26 cellular contexts compared by ENCODE assay signal in genomic region chr22:19840955-19841640, GRCh38.
"Had no signal": no experiment of that assay in that cellular context is flagged by ENCODE, and none has a peak within 500 bp of the region (broad histone marks: within the 10 kb centered on the region; RNA-seq: fewer than 3 reads in every experiment).

No MANE protein-coding gene starts in this region.

- DNase-seq: activated B cell treated with CpG ODN at 0.5 μM for 24 hours; activated CD4-positive, alpha-beta T cell treated with anti-CD3 and anti-CD28 coated beads for 4 hours; activated CD4-positive, alpha-beta T cell treated with anti-CD3 and anti-CD28 coated beads, Interleukin-2, amount 50 U/mL, for 48 hours; activated effector memory CD4-positive, alpha-beta T cell treated with Interleukin-2 at 50 U/mL for 16 hours; activated naive CD4-positive, alpha-beta T cell treated with anti-CD3 and anti-CD28 coated beads for 36 hours; activated T-cell treated with anti-CD3 and anti-CD28 coated beads, Interleukin-2, amount 50 U/mL, for 72 hours; amygdala; colonic mucosa; endodermal cell; left colon; lower lobe of right lung; mesendoderm; mucosa of descending colon; naive B cell; retina; spleen; stimulated activated CD4-positive, alpha-beta T cell treated with anti-CD3 and anti-CD28 coated beads, Interleukin-4, amount 100 ng/mL, for 1 hour; stimulated activated naive CD4-positive, alpha-beta T cell; T1000; testis had no signal

- H3K36me3 Mint-ChIP-seq: naive B cell, type B pancreatic cell had no signal

- H3K4me1 Mint-ChIP-seq: neural crest cell had no signal

- ATAC-seq: gastroesophageal sphincter, left colon, mucosa of descending colon had no signal

- H3K4me1 ChIP-seq: colonic mucosa, testis had no signal

- H3K27ac Mint-ChIP-seq: activated B cell treated with CpG ODN at 0.5 μM for 24 hours; activated naive CD4-positive, alpha-beta T cell treated with anti-CD3 and anti-CD28 coated beads for 36 hours; activated T-cell treated with anti-CD3 and anti-CD28 coated beads, Interleukin-2, amount 50 U/mL, for 72 hours; endodermal cell; T-helper 1 cell treated with Interleukin-12 subunit alpha and Interleukin-12 subunit beta and Interleukin-4 antibody, amounts not matched to agents 30 μg/mL and 1 μg/mL, for 36 hours; type B pancreatic cell had no signal

- H3K27me3 ChIP-seq: colonic mucosa, gastroesophageal sphincter, spleen, testis had no signal

- H3K27ac ChIP-seq: colonic mucosa, epithelial cell of prostate, gastroesophageal sphincter, lower lobe of right lung, spleen, testis had no signal

- H3K9me3 ChIP-seq: colonic mucosa, gastroesophageal sphincter, lower lobe of right lung, mucosa of descending colon, spleen, testis had no signal

- H3K4me3 Mint-ChIP-seq: activated B cell treated with CpG ODN at 0.5 μM for 24 hours; activated naive CD4-positive, alpha-beta T cell treated with anti-CD3 and anti-CD28 coated beads for 36 hours; activated T-cell treated with anti-CD3 and anti-CD28 coated beads, Interleukin-2, amount 50 U/mL, for 72 hours; endodermal cell; neural crest cell; T-helper 1 cell treated with Interleukin-12 subunit alpha and Interleukin-12 subunit beta and Interleukin-4 antibody, amounts not matched to agents 30 μg/mL and 1 μg/mL, for 36 hours; type B pancreatic cell had no signal

- H3K4me3 ChIP-seq: colonic mucosa, gastroesophageal sphincter, lower lobe of right lung, mucosa of descending colon, spleen, testis had no signal

- H3K36me3 ChIP-seq: colonic mucosa, gastroesophageal sphincter, lower lobe of right lung, spleen had no signal

- H3K9me3 Mint-ChIP-seq: activated B cell treated with CpG ODN at 0.5 μM for 24 hours; activated naive CD4-positive, alpha-beta T cell treated with anti-CD3 and anti-CD28 coated beads for 36 hours; activated T-cell treated with anti-CD3 and anti-CD28 coated beads, Interleukin-2, amount 50 U/mL, for 72 hours; endodermal cell; naive B cell; neural crest cell; T-helper 1 cell treated with Interleukin-12 subunit alpha and Interleukin-12 subunit beta and Interleukin-4 antibody, amounts not matched to agents 30 μg/mL and 1 μg/mL, for 36 hours; type B pancreatic cell had no signal

- H3K27me3 Mint-ChIP-seq: activated B cell treated with CpG ODN at 0.5 μM for 24 hours, naive B cell, progenitor cell of endocrine pancreas, type B pancreatic cell had no signal
